8 cellular contexts compared by ENCODE assay signal in genomic region chr9:96317335-96317980, GRCh38. TPM values are rescaled to one million over a fixed set of nuclear protein-coding genes. Genes with fewer than 3 reads are reported as not detected.
DNase-seq lines count a peak whose midpoint lies in the region; ATAC-seq, FAIRE-seq and TF ChIP-seq lines count a peak whose summit lies in the region.

No MANE protein-coding gene starts in this region.

- no peaks in the 10 kb centered on the region for H3K27me3 ChIP-seq in kidney epithelial cell (ENCODE audit: control insufficient read depth, insufficient read depth, low read length)

- no peak overlapping the region for H3K27ac ChIP-seq in caudate nucleus (ENCODE audit: low read depth, low read length)

- in situ Hi-C loops in G401 (cut with HindIII; ENCODE audit: low sequenced_read_pairs) = no loop called here

- H3K36me3 ChIP-seq in kidney epithelial cell (ENCODE audit: control insufficient read depth, insufficient read depth, low read length) = no peaks in the 10 kb centered on the region

- TF ChIP-seq CTCF in LNCAP (IDR thresholded peaks at IDR 0.05) = peak; percentile 91
- TF ChIP-seq CTCF in kidney epithelial cell (IDR thresholded peaks at IDR 0.05; ENCODE audit: insufficient read depth, low read length, poor library complexity, severe bottlenecking) = peak; percentile 91

- peak; percentile 91 for FAIRE-seq in TTC549 (lab: Jason Lieb, UNC)

- no peak for ATAC-seq in HG03520 (IDR thresholded peaks at IDR 0.05; ENCODE audit: unreplicated experiment)
- ATAC-seq in HG02759 (IDR thresholded peaks at IDR 0.05; ENCODE audit: unreplicated experiment) = no peak

- no peak overlapping the region for H3K4me3 ChIP-seq in kidney epithelial cell (ENCODE audit: low read depth, low read length)

- DNase-seq in G401 (ENCODE audit: low spot score) (peak; percentile 74), caudate nucleus (lab: John Stamatoyannopoulos, UW) (peak in 32 of 61 donors; percentile 2 to 51 (median 15)), kidney epithelial cell (ENCODE audit: low read depth) (peak; percentile 28)
- DNase-seq in stimulated activated CD4-positive, alpha-beta T cell treated with anti-CD3 and anti-CD28 coated beads, Interleukin-4, amount 100 ng/mL, for 24 hours = peak; percentile 10

RNA-seq across cellular contexts. Expression of gene HSD17B3, which starts 15.5 kb away (rescaled TPM):
- not detected in 2 replicates for total RNA-seq in G401 (2014; rRNA removed; shearing (Covaris generic))
- total RNA-seq in kidney epithelial cell = not detected in 2 replicates

Comparison
In these comparisons a context has a peak if more than half of its experiments do, and no peak if none do; other contexts are left out.
1. DNase-seq: peak in every context shown above with its lines; median percentile 74 in G401; 28 in kidney epithelial cell; 15 in caudate nucleus; 10 in stimulated activated CD4-positive, alpha-beta T cell treated with anti-CD3 and anti-CD28 coated beads, Interleukin-4, amount 100 ng/mL, for 24 hours.